8 cellular contexts compared by ENCODE assay signal in the genomic region with DNA sequence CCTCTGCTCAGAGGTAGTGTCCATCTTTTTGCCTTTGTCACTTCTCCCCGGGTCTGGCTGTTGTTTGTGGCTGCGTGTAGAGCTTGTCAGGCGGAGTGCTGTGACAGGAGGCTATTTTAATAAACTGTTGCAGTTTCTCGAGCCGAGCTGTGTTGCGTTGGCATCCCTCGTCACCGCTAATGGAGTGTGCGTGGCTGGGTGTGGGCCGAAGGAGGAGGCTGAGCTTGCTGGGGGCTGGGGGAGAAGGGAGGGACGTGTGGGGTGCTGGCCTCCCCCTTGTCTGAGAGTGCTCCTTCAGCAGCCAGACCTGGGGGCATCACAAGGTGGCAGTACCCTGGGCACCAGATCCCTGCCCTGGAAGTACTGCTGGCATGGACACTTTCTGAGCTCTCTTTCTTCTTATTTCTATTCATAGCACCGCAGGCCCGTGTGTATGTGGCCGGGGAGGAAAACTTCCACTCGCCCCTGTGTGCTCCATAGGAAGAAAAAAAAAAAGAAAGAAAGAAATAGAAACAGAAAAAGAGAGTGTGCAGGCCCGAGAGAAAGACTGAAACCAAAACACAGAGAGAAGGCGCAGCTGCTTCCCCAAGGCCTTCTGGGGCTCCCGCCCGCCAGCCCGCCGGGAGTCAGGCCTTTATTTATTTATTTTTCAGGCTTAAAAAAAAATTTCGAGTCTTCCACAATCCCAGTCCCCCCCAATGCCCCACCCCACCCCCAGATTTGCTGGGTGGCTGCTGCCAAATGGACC. TPM values are rescaled to one million over a fixed set of nuclear protein-coding genes. Genes with fewer than 3 reads are reported as not detected.
DNase-seq lines count a peak whose midpoint lies in the region; ATAC-seq and TF ChIP-seq lines count a peak whose summit lies in the region.

No MANE protein-coding gene starts in this region.

- H3K9me3 ChIP-seq in thoracic aorta, result no peaks in the 10 kb centered on the region

- peak overlapping the region; percentile 50 for H3K4me3 Mint-ChIP-seq in T-helper 2 cell treated with Interferon-gamma antibody and Interleukin-4, amounts not matched to agents 5 μg/mL and 100 μg/mL, for 36 hours

- H3K27me3 Mint-ChIP-seq in T-helper 2 cell treated with Interferon-gamma antibody and Interleukin-4, amounts not matched to agents 5 μg/mL and 100 μg/mL, for 36 hours (ENCODE audit: low read depth), result peaks cover 74% of the 10 kb centered on the region

- H3K36me3 ChIP-seq in thoracic aorta, result no peaks in the 10 kb centered on the region

- no peak for DNase-seq in T-helper 2 cell treated with Interferon-gamma antibody and Interleukin-4, amounts not matched to agents 5 μg/mL and 100 μg/mL, for 36 hours (ENCODE audit: low spot score)
- DNase-seq in T-helper 2 cell (no peak), iris pigment epithelial cell (ENCODE audit: low read depth) (peak; percentile 30), thoracic aorta (ENCODE audit: low spot score) (no peak), RKO (ENCODE audit: low spot score) (no peak)
- DNase-seq in activated naive CD4-positive, alpha-beta T cell treated with anti-CD3 and anti-CD28 coated beads, Interleukin-2, amount 50 U/mL, for 72 hours (ENCODE audit: low spot score in 2 of 2), result no peak

- peak overlapping the region; percentile 75 for H3K4me3 ChIP-seq in thoracic aorta

- peaks cover 11% of the 10 kb centered on the region for H3K4me1 Mint-ChIP-seq in T-helper 2 cell treated with Interferon-gamma antibody and Interleukin-4, amounts not matched to agents 5 μg/mL and 100 μg/mL, for 36 hours (ENCODE audit: low read depth)

- H3K9me3 Mint-ChIP-seq in T-helper 2 cell treated with Interferon-gamma antibody and Interleukin-4, amounts not matched to agents 5 μg/mL and 100 μg/mL, for 36 hours, result no peaks in the 10 kb centered on the region
- no peaks in the 10 kb centered on the region for H3K9me3 Mint-ChIP-seq in activated naive CD4-positive, alpha-beta T cell treated with anti-CD3 and anti-CD28 coated beads, Interleukin-2, amount 50 U/mL, for 72 hours

- H3K27ac Mint-ChIP-seq in T-helper 2 cell treated with Interferon-gamma antibody and Interleukin-4, amounts not matched to agents 5 μg/mL and 100 μg/mL, for 36 hours, result no peak overlapping the region
- no peak overlapping the region for H3K27ac Mint-ChIP-seq in activated naive CD4-positive, alpha-beta T cell treated with anti-CD3 and anti-CD28 coated beads, Interleukin-2, amount 50 U/mL, for 72 hours

- no peaks in the 10 kb centered on the region for H3K27me3 ChIP-seq in thoracic aorta (replicated peaks; ENCODE audit: insufficient read depth)

- H3K36me3 Mint-ChIP-seq in T-helper 2 cell treated with Interferon-gamma antibody and Interleukin-4, amounts not matched to agents 5 μg/mL and 100 μg/mL, for 36 hours (ENCODE audit: low read depth), result no peaks in the 10 kb centered on the region
- H3K36me3 Mint-ChIP-seq in activated naive CD4-positive, alpha-beta T cell treated with anti-CD3 and anti-CD28 coated beads, Interleukin-2, amount 50 U/mL, for 72 hours, result peaks cover 6 to 8% of the 10 kb centered on the region in 2 donors

- peaks cover 51 to 82% of the 10 kb centered on the region in 2 donors for H3K4me1 ChIP-seq in thoracic aorta (ENCODE audit: control insufficient read depth in 1 of 2, low read depth in 2 of 2)

- ATAC-seq in activated naive CD4-positive, alpha-beta T cell treated with anti-CD3 and anti-CD28 coated beads, Interleukin-2, amount 50 U/mL, for 72 hours, result peak; percentile 36 to 44
- peak; percentile 4 for ATAC-seq in thoracic aorta (ENCODE audit: insufficient number of reproducible peaks, low FRiP score, low read depth)
- ATAC-seq in GM21390 (IDR thresholded peaks at IDR 0.05; ENCODE audit: unreplicated experiment), result no peak
- ATAC-seq in HG02798 (IDR thresholded peaks at IDR 0.05; ENCODE audit: poor library complexity, unreplicated experiment), result no peak

- H3K27ac ChIP-seq in thoracic aorta, result peak overlapping the region; percentile 98 to 99

- no peak for TF ChIP-seq CTCF in thoracic aorta (IDR thresholded peaks at IDR 0.05)

RNA-seq across cellular contexts. Expression of a gene that starts 27.0 kb away (rescaled TPM):
- 1 to 10 TPM; 1.8 to 5.4 TPM for total RNA-seq in activated naive CD4-positive, alpha-beta T cell treated with anti-CD3 and anti-CD28 coated beads, Interleukin-2, amount 50 U/mL, for 72 hours
- total RNA-seq in thoracic aorta, result 100 to 1,000 TPM; 126 to 145 TPM

RNA-seq across cellular contexts. Expression of a gene that starts 52.9 kb away (rescaled TPM):
- 1 to 10 TPM in 1 of 2 donors, under 1 TPM in 1; 0.31 to 1.3 TPM for total RNA-seq in activated naive CD4-positive, alpha-beta T cell treated with anti-CD3 and anti-CD28 coated beads, Interleukin-2, amount 50 U/mL, for 72 hours
- not detected for total RNA-seq in thoracic aorta

Comparison
In these comparisons a context has a peak if more than half of its experiments do, and no peak if none do; other contexts are left out.
1. ATAC-seq: peak in activated naive CD4-positive, alpha-beta T cell treated with anti-CD3 and anti-CD28 coated beads, Interleukin-2, amount 50 U/mL, for 72 hours (2 of 2) and thoracic aorta (single experiment); none in GM21390 (single experiment) and HG02798 (single experiment).
2. RNA of a gene that starts 27.0 kb away (total RNA-seq): 126 to 145 TPM in thoracic aorta; 1.8 to 5.4 TPM in activated naive CD4-positive, alpha-beta T cell treated with anti-CD3 and anti-CD28 coated beads, Interleukin-2, amount 50 U/mL, for 72 hours; every median in the first group is over 10 times any median in the second.